In genomic region chr16:82603784-82604411, GRCh38 we compare ENCODE assay signal across 9 cellular contexts. TPM values are rescaled to one million over a fixed set of nuclear protein-coding genes. Genes with fewer than 3 reads are reported as not detected.
DNase-seq lines count a peak whose midpoint lies in the region; ATAC-seq and TF ChIP-seq lines count a peak whose summit lies in the region.
"Had no signal": no experiment of that assay in that cellular context is flagged by ENCODE, and none has a peak within 500 bp of the region (broad histone marks: within the 10 kb centered on the region; RNA-seq: fewer than 3 reads in every experiment).

No MANE protein-coding gene starts in this region.

- no peak for TF ChIP-seq POLR2A in lower leg skin (IDR thresholded peaks at IDR 0.05)

- 15 to 21% methylated on average over 5 of the region's 5 CpGs for WGBS in lower leg skin, 2 donors

- no peak overlapping the region for H3K4me3 ChIP-seq in lower leg skin (ENCODE audit: low read depth, poor library complexity, severe bottlenecking)

- intact Hi-C loops in lower leg skin (cut with DNase I; ENCODE audit: low total_unique reads), result no loop called here

- peak; percentile 69 for DNase-seq in Ammon's horn (ENCODE audit: low spot score)
- DNase-seq in LHCN-M2 (ENCODE audit: low read depth), result peak; percentile 62
- DNase-seq in cerebellar cortex (ENCODE audit: low spot score), result peak; percentile 20
- peak; percentile 53 to 90 for DNase-seq in lower leg skin (ENCODE audit: low spot score in 2 of 2)
- DNase-seq in NCI-H1930 (lab: John Stamatoyannopoulos, UW), result no peak
- DNase-seq in ureter (ENCODE audit: low spot score), result no peak
- DNase-seq: stimulated activated naive B cell treated with anti-CD40 and anti-IgM and Interleukin-4, amounts not matched to agents 10 μg/mL and 1 μg/mL and 100 μg/mL, for 72 hours had no signal

- ATAC-seq in GM19351 (IDR thresholded peaks at IDR 0.05; ENCODE audit: unreplicated experiment), result no peak
- ATAC-seq in HG02973 (IDR thresholded peaks at IDR 0.05; ENCODE audit: unreplicated experiment), result no peak

- TF ChIP-seq CTCF in lower leg skin (IDR thresholded peaks at IDR 0.05), result no peak

RNA-seq across cellular contexts. Expression of gene CDH13, which starts 22.9 kb away (rescaled TPM):
- total RNA-seq in LHCN-M2 (2014; rRNA removed) (140 and 162 TPM in 2 replicates), lower leg skin (100 to 1,000 TPM; 102 to 246 (median 155) TPM), ureter (5.9 TPM)
- 97.8 TPM for polyA plus RNA-seq in LHCN-M2 (2012)

Comparison
In these comparisons a context has a peak if more than half of its experiments do, and no peak if none do; other contexts are left out.
1. DNase-seq: peak in Ammon's horn (single experiment), LHCN-M2 (single experiment), cerebellar cortex (single experiment) and lower leg skin (2 of 2); none in NCI-H1930 (0 of 2) and ureter (single experiment).
2. RNA of gene CDH13, which starts 22.9 kb away (total RNA-seq): 102 to 246 TPM in lower leg skin and 140 to 162 TPM in LHCN-M2; 5.9 TPM in ureter (single experiment); every median in the first group is over 10 times any median in the second.